ENCODE assay signal across 10 cellular contexts in the genomic region with DNA sequence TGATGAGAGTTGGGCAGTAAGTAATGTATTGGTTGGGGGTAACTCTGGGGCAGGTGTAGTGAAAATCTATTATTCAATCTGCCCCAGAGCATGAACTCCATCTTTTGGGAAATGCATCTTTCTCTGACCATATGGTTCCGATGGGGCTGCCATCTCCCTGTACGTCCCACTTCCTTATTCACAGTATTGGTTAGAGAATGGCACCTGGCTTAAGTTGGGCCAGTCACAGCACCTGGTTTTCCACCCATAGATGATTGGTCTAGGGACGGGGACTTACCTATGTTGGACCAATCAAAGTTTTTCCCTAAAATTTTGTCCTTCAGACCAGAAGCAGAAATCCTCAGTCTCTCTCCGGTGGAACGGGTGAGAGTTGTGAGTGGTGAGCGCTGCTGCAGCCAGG. TPM values are rescaled to one million over a fixed set of nuclear protein-coding genes. Genes with fewer than 3 reads are reported as not detected.
DNase-seq lines count a peak whose midpoint lies in the region; ATAC-seq, FAIRE-seq and TF ChIP-seq lines count a peak whose summit lies in the region.
"Had no signal": no experiment of that assay in that cellular context is flagged by ENCODE, and none has a peak within 500 bp of the region (broad histone marks: within the 10 kb centered on the region; RNA-seq: fewer than 3 reads in every experiment).

No MANE protein-coding gene starts in this region.

- no peak overlapping the region for H3K27ac ChIP-seq in HUES6 (ENCODE audit: low read depth, low read length)
- no peak overlapping the region for H3K27ac ChIP-seq in naive thymus-derived CD4-positive, alpha-beta T cell (ENCODE audit: low read depth, low read length)
- H3K27ac ChIP-seq: coronary artery had no signal

- H3K9me3 Mint-ChIP-seq in Caco-2 (ENCODE audit: unreplicated experiment): no peaks in the 10 kb centered on the region
- H3K9me3 Mint-ChIP-seq in activated naive CD8-positive, alpha-beta T cell (ENCODE audit: low read depth): no peaks in the 10 kb centered on the region
- peaks cover 0 to 4% (median 1%) of the 10 kb centered on the region in 11 donors for H3K9me3 Mint-ChIP-seq in naive thymus-derived CD4-positive, alpha-beta T cell

- H3K4me1 ChIP-seq in Caco-2 (peaks cover 17% of the 10 kb centered on the region), HUES6 (ENCODE audit: control insufficient read depth, insufficient read depth, low read length) (peaks cover 23% of the 10 kb centered on the region), HAP-1 (peaks cover 19% of the 10 kb centered on the region)
- peaks cover 17 to 28% of the 10 kb centered on the region in 2 donors for H3K4me1 ChIP-seq in naive thymus-derived CD4-positive, alpha-beta T cell (ENCODE audit: control insufficient read depth in 2 of 2, insufficient read depth in 2 of 2, low read length in 2 of 2)

- H3K9ac ChIP-seq in HUES6 (ENCODE audit: low read length): no peak overlapping the region

- peak overlapping the region; percentile 76 for H3K4me3 Mint-ChIP-seq in Caco-2 (ENCODE audit: unreplicated experiment)
- H3K4me3 Mint-ChIP-seq in activated naive CD8-positive, alpha-beta T cell: peak overlapping the region; percentile 97
- H3K4me3 Mint-ChIP-seq in naive thymus-derived CD4-positive, alpha-beta T cell: peak overlapping the region; percentile 65 to 99 (median 96)

- peak overlapping the region; percentile 89 for H3K27ac Mint-ChIP-seq in Caco-2 (ENCODE audit: unreplicated experiment)
- H3K27ac Mint-ChIP-seq in activated naive CD8-positive, alpha-beta T cell: no peak overlapping the region
- H3K27ac Mint-ChIP-seq in naive thymus-derived CD4-positive, alpha-beta T cell: peak overlapping the region in 5 of 9 donors; percentile 44 to 99 (median 91)

- CTCF ChIA-PET in Caco-2 (lab: Charles Lee): interaction anchor here (1.1 kb wide), 1 partner anchor 128 kb away, joined by 3 read pairs; no protein-coding TSS in a partner anchor
- CTCF ChIA-PET in naive thymus-derived CD4-positive, alpha-beta T cell (lab: Charles Lee): no interaction called here

- peaks cover 31% of the 10 kb centered on the region for H3K36me3 Mint-ChIP-seq in Caco-2 (ENCODE audit: insufficient read depth, unreplicated experiment)
- peaks cover 5% of the 10 kb centered on the region for H3K36me3 Mint-ChIP-seq in activated naive CD8-positive, alpha-beta T cell
- H3K36me3 Mint-ChIP-seq in naive thymus-derived CD4-positive, alpha-beta T cell: peaks cover 0 to 15% (median 4%) of the 10 kb centered on the region in 5 donors

- H3K4me3 ChIP-seq in Caco-2 (ENCODE audit: low read depth, low read length): peak overlapping the region; percentile 63
- peak overlapping the region; percentile 83; the same call in 1 of the 2 replicates for H3K4me3 ChIP-seq in HUES6 (ENCODE audit: low read depth, low read length)
- H3K4me3 ChIP-seq in naive thymus-derived CD4-positive, alpha-beta T cell (ENCODE audit: low read length): no peak overlapping the region
- H3K4me3 ChIP-seq in HAP-1: no peak overlapping the region

- TF ChIP-seq CTCF in Caco-2 (IDR thresholded peaks at IDR 0.05; ENCODE audit: insufficient read depth in 1 of 2, low read depth in 1 of 2, low read length in 1 of 2, severe bottlenecking in 1 of 2, unreplicated experiment in 1 of 2): no peak

- no peak for FAIRE-seq in RCC 7860 (lab: Jason Lieb, UNC)

- H3K4me1 Mint-ChIP-seq in Caco-2 (ENCODE audit: low read depth, unreplicated experiment): no peaks in the 10 kb centered on the region
- H3K4me1 Mint-ChIP-seq in activated naive CD8-positive, alpha-beta T cell (ENCODE audit: low read depth): peaks cover 40% of the 10 kb centered on the region
- H3K4me1 Mint-ChIP-seq in naive thymus-derived CD4-positive, alpha-beta T cell: peaks cover 29 to 53% (median 44%) of the 10 kb centered on the region in 7 donors

- H3K27me3 ChIP-seq in Caco-2 (replicated peaks; ENCODE audit: control insufficient read depth, insufficient read depth, low read length) (no peaks in the 10 kb centered on the region), HUES6 (ENCODE audit: control insufficient read depth, insufficient read depth, low read length) (no peaks in the 10 kb centered on the region), HAP-1 (ENCODE audit: low read depth) (no peaks in the 10 kb centered on the region)
- H3K27me3 ChIP-seq in naive thymus-derived CD4-positive, alpha-beta T cell (ENCODE audit: control insufficient read depth in 2 of 2, insufficient read depth in 2 of 2, low read length in 2 of 2): no peaks in the 10 kb centered on the region

- no TSS peak for BruUV-seq in Caco-2 (replicated peaks; lab: Mats Ljungman, UMichigan)

- H3K27me3 Mint-ChIP-seq in Caco-2 (ENCODE audit: insufficient read depth, unreplicated experiment): no peaks in the 10 kb centered on the region
- no peaks in the 10 kb centered on the region for H3K27me3 Mint-ChIP-seq in activated naive CD8-positive, alpha-beta T cell
- no peaks in the 10 kb centered on the region for H3K27me3 Mint-ChIP-seq in naive thymus-derived CD4-positive, alpha-beta T cell

- in situ Hi-C loops in HAP-1 (cut with MboI; ENCODE audit: low sequenced_read_pairs): no loop called here

- no peak for ATAC-seq in naive thymus-derived CD4-positive, alpha-beta T cell

- intact Hi-C loops in Caco-2 (cut with micrococcal nuclease; ENCODE audit: unreplicated experiment): loop anchor here (5.0 kb wide), 2 partner anchors 194 to 304 kb away; partner anchors contain the start of gene E2F1
- intact Hi-C loops in naive thymus-derived CD4-positive, alpha-beta T cell (cut with micrococcal nuclease): loop anchor here (5.0 to 10.0 kb wide), 6 partner anchors 324 to 1884 kb away; partner anchors contain the start of genes ACTL10 (in 1 of the 2), ITCH (in 1 of the 2), RBM39 (in 1 of the 2) and TM9SF4 (in 1 of the 2)

- H3K9me3 ChIP-seq in Caco-2 (no peaks in the 10 kb centered on the region), HUES6 (ENCODE audit: control insufficient read depth, insufficient read depth, low read depth, low read length) (no peaks in the 10 kb centered on the region), HAP-1 (no peaks in the 10 kb centered on the region)
- no peaks in the 10 kb centered on the region for H3K9me3 ChIP-seq in naive thymus-derived CD4-positive, alpha-beta T cell (ENCODE audit: control insufficient read depth in 2 of 3, low read length in 3 of 3)

- POLR2A ChIA-PET in Caco-2 (lab: Charles Lee): interaction anchor here (0.6 to 1.4 kb wide), 2 partner anchors 148 to 271 kb away, joined by 3 to 5 read pairs; partner anchors contain the start of gene PXMP4
- POLR2A ChIA-PET in naive thymus-derived CD4-positive, alpha-beta T cell (lab: Charles Lee): interaction anchor here (1.2 to 2.6 kb wide), 2 partner anchors 19 to 524 kb away, joined by 4 to 7 read pairs; no protein-coding TSS in a partner anchor

- peak in 1 of 2 experiments; percentile 38 for DNase-seq in Caco-2
- no peak for DNase-seq in naive thymus-derived CD4-positive, alpha-beta T cell
- no peak for DNase-seq in NCI-H146 treated with DMSO at 0.1 percent for 48 hours (lab: John Stamatoyannopoulos, UW; ENCODE audit: unreplicated experiment)
- no peak for DNase-seq in RCC 7860 (ENCODE audit: low spot score)
- DNase-seq in HAP-1 (ENCODE audit: low spot score in 2 of 2): no peak
- DNase-seq: NCI-H69; stimulated activated CD8-positive, alpha-beta memory T cell treated with anti-CD3 and anti-CD28 coated beads, Interleukin-4, amount 100 ng/mL, for 48 hours had no signal

- H3K36me3 ChIP-seq in Caco-2 (ENCODE audit: control insufficient read depth, insufficient read depth, low read length): no peaks in the 10 kb centered on the region
- H3K36me3 ChIP-seq in HUES6 (ENCODE audit: control insufficient read depth, insufficient read depth, low read length): no peaks in the 10 kb centered on the region
- H3K36me3 ChIP-seq in naive thymus-derived CD4-positive, alpha-beta T cell (ENCODE audit: control insufficient read depth in 2 of 3, insufficient read depth in 3 of 3, low read length in 3 of 3): peaks cover 0 to 9% (median 0%) of the 10 kb centered on the region in 3 experiments
- no peaks in the 10 kb centered on the region; the same call in 1 of the 2 replicates for H3K36me3 ChIP-seq in HAP-1 (replicated peaks)

RNA-seq across cellular contexts. Expression of gene RALY, which starts 2.2 kb away (rescaled TPM):
- 298 and 307 TPM in 2 replicates for total RNA-seq in Caco-2 (2022)
- total RNA-seq in naive thymus-derived CD4-positive, alpha-beta T cell: 100 to 1,000 TPM in 4 of 5 experiments, 10 to 100 TPM in 1; 99.0 to 167 (median 111) TPM
- polyA plus RNA-seq in naive thymus-derived CD4-positive, alpha-beta T cell: 100 to 1,000 TPM; 169 to 202 TPM

Comparison
In these comparisons a context has a peak if more than half of its experiments do, and no peak if none do; other contexts are left out.
1. H3K4me3 ChIP-seq: peak in Caco-2 (single experiment) and HUES6 (single experiment); none in naive thymus-derived CD4-positive, alpha-beta T cell (single experiment) and HAP-1 (single experiment).
2. Peak in every context shown above with its lines, with median percentiles within 50 percentile points of each other: H3K4me3 Mint-ChIP-seq.